12 cellular contexts compared by ENCODE assay signal in genomic region chr21:34881421-34881820, GRCh38.
DNase-seq lines count a peak whose midpoint lies in the region; ATAC-seq and TF ChIP-seq lines count a peak whose summit lies in the region.
"Had no signal": no experiment of that assay in that cellular context is flagged by ENCODE, and none has a peak within 500 bp of the region (broad histone marks: within the 10 kb centered on the region; RNA-seq: fewer than 3 reads in every experiment).

No MANE protein-coding gene starts in this region.

- H2AFZ ChIP-seq in OCI-LY1 (ENCODE audit: low read length): no peak overlapping the region

- peak overlapping the region; percentile 39 for H3K27ac Mint-ChIP-seq in Calu3 (ENCODE audit: unreplicated experiment)
- H3K27ac Mint-ChIP-seq: activated naive CD8-positive, alpha-beta T cell treated with anti-CD3 and anti-CD28 coated beads, Interleukin-2, amount 10 ng/mL, durations not matched to agents 7 days and 5 days had no signal

- CTCF ChIA-PET in Calu3 (lab: Charles Lee): interaction anchor here (0.6 kb wide), 1 partner anchor 45 kb away, joined by 3 read pairs; no protein-coding TSS in a partner anchor

- H3K9me3 Mint-ChIP-seq in Calu3 (ENCODE audit: low read depth, unreplicated experiment): no peaks in the 10 kb centered on the region
- H3K9me3 Mint-ChIP-seq: activated naive CD8-positive, alpha-beta T cell treated with anti-CD3 and anti-CD28 coated beads, Interleukin-2, amount 10 ng/mL, durations not matched to agents 7 days and 5 days had no signal

- no peak overlapping the region for H3K4me2 ChIP-seq in OCI-LY1 (ENCODE audit: low read length)

- intact Hi-C loops in Calu3 (cut with micrococcal nuclease; ENCODE audit: unreplicated experiment): loop anchor here (5.0 kb wide), 4 partner anchors 34 to 189 kb away; no protein-coding TSS in a partner anchor
- intact Hi-C loops in colonic mucosa (cut with DNase I): no loop called here

- peaks cover 45% of the 10 kb centered on the region for H3K36me3 ChIP-seq in OCI-LY1 (ENCODE audit: insufficient read depth, low read length)
- H3K36me3 ChIP-seq in colonic mucosa: no peaks in the 10 kb centered on the region
- H3K36me3 ChIP-seq: pancreas had no signal

- TF ChIP-seq CTCF in Calu3 (IDR thresholded peaks at IDR 0.05; ENCODE audit: unreplicated experiment) (no peak), OCI-LY1 (IDR thresholded peaks at IDR 0.05; ENCODE audit: low read length) (no peak), colonic mucosa (IDR thresholded peaks at IDR 0.05) (no peak), retinal pigment epithelial cell (conservative IDR thresholded peaks at IDR 0.05; ENCODE audit: low read depth, low read length) (no peak)

- H3K27ac ChIP-seq in OCI-LY1 (ENCODE audit: low read depth, low read length, poor library complexity, severe bottlenecking) (peak overlapping the region; percentile 68), colonic mucosa (no peak overlapping the region)

- no peaks in the 10 kb centered on the region for H3K9me2 ChIP-seq in OCI-LY1 (ENCODE audit: low read depth, low read length)

- no peaks in the 10 kb centered on the region for H4K20me1 ChIP-seq in OCI-LY1 (ENCODE audit: insufficient read depth, low read length)

- H3K4me1 ChIP-seq in OCI-LY1 (ENCODE audit: insufficient read depth, low read length, severe bottlenecking): peaks cover 56% of the 10 kb centered on the region
- peaks cover 6% of the 10 kb centered on the region for H3K4me1 ChIP-seq in colonic mucosa

- H3K9ac ChIP-seq in OCI-LY1 (ENCODE audit: low read length) (no peak overlapping the region), colonic mucosa (ENCODE audit: low read depth in 2 of 2, low read length in 2 of 2) (no peak overlapping the region)

- DNase-seq in Calu3 (no peak), colonic mucosa (peak; percentile 16), retinal pigment epithelial cell (ENCODE audit: low read depth) (no peak), NCI-H82 (lab: John Stamatoyannopoulos, UW) (no peak), T1000 (lab: John Stamatoyannopoulos, UW) (no peak), NCI-H1436 treated with DMSO at 0.1 percent for 48 hours (lab: John Stamatoyannopoulos, UW) (no peak)
- DNase-seq: activated naive CD8-positive, alpha-beta T cell treated with anti-CD3 and anti-CD28 coated beads, Interleukin-2, amount 10 ng/mL, durations not matched to agents 7 days and 5 days; hypothalamus; NCI-H2029; pancreas had no signal

- peaks cover 19% of the 10 kb centered on the region for H3K79me2 ChIP-seq in OCI-LY1 (ENCODE audit: insufficient read depth, low read length)

- no TSS peak for BruUV-seq in Calu3 (replicated peaks; lab: Mats Ljungman, UMichigan)

- H3K27me3 Mint-ChIP-seq in Calu3 (ENCODE audit: unreplicated experiment): no peaks in the 10 kb centered on the region
- H3K27me3 Mint-ChIP-seq: activated naive CD8-positive, alpha-beta T cell treated with anti-CD3 and anti-CD28 coated beads, Interleukin-2, amount 10 ng/mL, durations not matched to agents 7 days and 5 days had no signal

- H3K4me3 Mint-ChIP-seq in Calu3 (ENCODE audit: low read depth, unreplicated experiment): peak overlapping the region; percentile 48
- H3K4me3 Mint-ChIP-seq: activated naive CD8-positive, alpha-beta T cell treated with anti-CD3 and anti-CD28 coated beads, Interleukin-2, amount 10 ng/mL, durations not matched to agents 7 days and 5 days had no signal

- H3K36me3 Mint-ChIP-seq in Calu3 (ENCODE audit: insufficient read depth, unreplicated experiment): peaks cover 87% of the 10 kb centered on the region

- peaks cover 34% of the 10 kb centered on the region for H3K4me1 Mint-ChIP-seq in Calu3 (ENCODE audit: low read depth, unreplicated experiment)

- H3K9me3 ChIP-seq in OCI-LY1 (ENCODE audit: low read length) (no peaks in the 10 kb centered on the region), colonic mucosa (no peaks in the 10 kb centered on the region)
- H3K9me3 ChIP-seq: pancreas had no signal

- no peak overlapping the region for H3K4me3 ChIP-seq in OCI-LY1 (ENCODE audit: low read depth, low read length, poor library complexity, severe bottlenecking)
- H3K4me3 ChIP-seq in colonic mucosa: no peak overlapping the region
- peak overlapping the region; percentile 19 for H3K4me3 ChIP-seq in retinal pigment epithelial cell (ENCODE audit: low read length)

- H3K27me3 ChIP-seq in OCI-LY1 (ENCODE audit: insufficient read depth, low read length) (no peaks in the 10 kb centered on the region), colonic mucosa (no peaks in the 10 kb centered on the region)

- no peaks in the 10 kb centered on the region for H3F3A ChIP-seq in OCI-LY1 (ENCODE audit: insufficient read depth, low read length)

- ATAC-seq in GM18873 (IDR thresholded peaks at IDR 0.05; ENCODE audit: low FRiP score, unreplicated experiment): no peak
- ATAC-seq: pancreas had no signal
